Comparison of ENCODE assay signal across 15 cellular contexts in genomic region chr1:33634143-33634542, GRCh38.
"Had no signal": no experiment of that assay in that cellular context is flagged by ENCODE, and none has a peak within 500 bp of the region (broad histone marks: within the 10 kb centered on the region; RNA-seq: fewer than 3 reads in every experiment).

No MANE protein-coding gene starts in this region.

- H3K4me3 ChIP-seq: esophagus squamous epithelium, gastrocnemius medialis, heart right ventricle, left ventricle myocardium inferior, lower lobe of right lung, mucosa of descending colon had no signal

- H3K4me1 ChIP-seq: gastrocnemius medialis, lower lobe of right lung had no signal

- H3K27me3 ChIP-seq: gastrocnemius medialis had no signal

- ATAC-seq: effector memory CD8-positive, alpha-beta T cell had no signal

- H3K36me3 ChIP-seq: esophagus squamous epithelium, gastrocnemius medialis, heart right ventricle, left ventricle myocardium inferior, lower lobe of right lung had no signal

- H3K27ac ChIP-seq: epithelial cell of prostate, esophagus squamous epithelium, gastrocnemius medialis, heart right ventricle, left ventricle myocardium inferior, lower lobe of right lung had no signal

- DNase-seq: cortex of kidney; effector CD8-positive, alpha-beta T cell; effector memory CD8-positive, alpha-beta T cell; esophagus squamous epithelium; foreskin melanocyte; gastrocnemius medialis; hippocampal formation; kidney; lower lobe of right lung; mesenchymal stem cell; naive B cell had no signal

- H3K9me3 ChIP-seq: esophagus squamous epithelium, gastrocnemius medialis, heart right ventricle, left ventricle myocardium inferior, lower lobe of right lung, mucosa of descending colon had no signal
